In the genomic region with DNA sequence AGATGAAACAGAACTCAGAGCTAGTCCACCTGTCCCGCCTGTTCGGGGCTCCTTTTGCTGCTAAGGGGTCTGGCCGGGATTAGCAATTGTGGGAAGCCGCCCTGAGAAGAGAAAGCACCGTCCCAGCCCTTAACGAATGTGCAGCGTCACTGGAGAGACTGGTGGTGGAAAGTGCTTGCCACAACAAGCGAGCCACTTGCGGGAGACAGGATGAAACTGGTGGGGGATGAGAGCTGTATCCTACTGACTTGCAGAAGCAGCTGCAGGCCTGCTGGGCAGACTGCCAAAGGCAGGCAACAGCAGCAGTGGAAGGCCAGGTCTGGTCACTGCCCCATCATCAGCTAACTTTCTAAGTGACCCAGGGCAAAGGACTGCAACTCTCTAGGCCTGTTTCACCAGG, we compare ENCODE assay signal across 8 cellular contexts.
DNase-seq lines count a peak whose midpoint lies in the region; ATAC-seq and TF ChIP-seq lines count a peak whose summit lies in the region.

No MANE protein-coding gene starts in this region.

- TF ChIP-seq CTCF in body of pancreas (IDR thresholded peaks at IDR 0.05) = no peak

- H3K27ac Mint-ChIP-seq in T-helper 17 cell = peak overlapping the region; percentile 97

- H3K9ac ChIP-seq in BLaER1 = peak overlapping the region; percentile 30; the same call in 1 of the 2 replicates

- peak; percentile 59 for ATAC-seq in T-helper 17 cell
- ATAC-seq in body of pancreas = peak; percentile 13
- no peak for ATAC-seq in HG03571 (IDR thresholded peaks at IDR 0.05; ENCODE audit: unreplicated experiment)

- H3K27me3 Mint-ChIP-seq in T-helper 17 cell = no peaks in the 10 kb centered on the region

- peaks cover 100% of the 10 kb centered on the region for H4K20me1 ChIP-seq in BLaER1

- peak overlapping the region; percentile 46 for H3K4me3 ChIP-seq in BLaER1
- H3K4me3 ChIP-seq in body of pancreas = no peak overlapping the region

- intact Hi-C loops in body of pancreas (cut with DNase I) = no loop called here

- peak overlapping the region; percentile 81 for H3K4me3 Mint-ChIP-seq in T-helper 17 cell

- peaks cover 24% of the 10 kb centered on the region for H3K36me3 ChIP-seq in BLaER1
- H3K36me3 ChIP-seq in body of pancreas (replicated peaks in 1 of 2; ENCODE audit: insufficient read depth in 1 of 2, low read depth in 2 of 2) = no peaks in the 10 kb centered on the region

- peaks cover 74% of the 10 kb centered on the region for H3K4me1 Mint-ChIP-seq in T-helper 17 cell

- 48 to 73% methylated on average over 9 of the region's 9 CpGs for WGBS in body of pancreas, 2 donors

- H3K36me3 Mint-ChIP-seq in T-helper 17 cell (ENCODE audit: low read depth) = no peaks in the 10 kb centered on the region

- H3K27ac ChIP-seq in BLaER1 (peak overlapping the region; percentile 72), body of pancreas (peak overlapping the region in 2 of 4 donors; percentile 53 to 67)

- H3K27me3 ChIP-seq in BLaER1 = no peaks in the 10 kb centered on the region
- no peaks in the 10 kb centered on the region for H3K27me3 ChIP-seq in body of pancreas

- H3K9me3 ChIP-seq in BLaER1 = no peaks in the 10 kb centered on the region
- H3K9me3 ChIP-seq in T-helper 17 cell (ENCODE audit: control insufficient read depth, low read length, poor library complexity, severe bottlenecking) = no peaks in the 10 kb centered on the region
- no peaks in the 10 kb centered on the region for H3K9me3 ChIP-seq in body of pancreas

- TF ChIP-seq POLR2A in body of pancreas (IDR thresholded peaks at IDR 0.05) = no peak

- H3K4me2 ChIP-seq in BLaER1 = peak overlapping the region; percentile 99

- DNase-seq in M059J (ENCODE audit: low read depth) (peak; percentile 48), T-helper 17 cell (peak in 2 of 3 donors; percentile 32 to 50), body of pancreas (peak; percentile 26 to 75 (median 60)), hypothalamus (lab: John Stamatoyannopoulos, UW) (peak in 37 of 51 donors; percentile 10 to 84 (median 67)), cerebellar cortex (ENCODE audit: low spot score) (no peak)
- DNase-seq in stimulated activated CD4-positive, alpha-beta T cell treated with anti-CD3 and anti-CD28 coated beads, Interleukin-12 subunit alpha, Interleukin-12 subunit beta, amount 100 ng/mL, for 48 hours (ENCODE audit: low read depth in 2 of 3, low spot score in 1 of 3) = peak; percentile 35 to 41 (median 41)

- H3K4me1 ChIP-seq in BLaER1 (peaks cover 100% of the 10 kb centered on the region), body of pancreas (peaks cover 25% of the 10 kb centered on the region)
